Comparison of ENCODE assay signal across 2 cellular contexts in genomic region chr10:25163464-25163863, GRCh38. TPM values are rescaled to one million over a fixed set of nuclear protein-coding genes. Genes with fewer than 3 reads are reported as not detected.
"Had no signal": no experiment of that assay in that cellular context is flagged by ENCODE, and none has a peak within 500 bp of the region (broad histone marks: within the 10 kb centered on the region; RNA-seq: fewer than 3 reads in every experiment).

No MANE protein-coding gene starts in this region.

RNA-seq across cellular contexts. Expression of gene GPR158, which starts 11.3 kb away (rescaled TPM):
- total RNA-seq: GM23248, HFFc6 had no signal
- polyA plus RNA-seq: GM23248 had no signal
